Comparison of ENCODE assay signal across 29 cellular contexts in the genomic region with DNA sequence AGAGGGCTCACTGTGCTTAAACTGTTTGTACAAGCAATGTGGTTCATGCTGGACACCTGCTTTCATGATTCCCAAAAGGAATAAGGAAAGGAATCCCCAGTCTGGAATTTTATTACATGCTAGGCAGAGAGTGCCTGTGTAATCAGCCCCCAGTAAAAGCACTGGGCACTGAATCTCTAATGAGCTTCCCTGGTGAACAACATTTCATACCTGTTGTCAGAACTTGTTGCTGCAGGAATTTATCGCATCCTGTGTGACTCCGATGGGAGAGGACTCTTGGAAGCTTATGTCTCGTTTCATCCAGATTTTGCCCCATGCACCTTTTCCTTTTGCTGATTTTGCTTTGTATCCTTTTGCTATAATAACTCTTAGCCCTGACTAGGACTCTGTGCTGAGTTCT.
A peak's percentile ranks its signal among the peaks of the same experiment; 100 is the strongest.
DNase-seq lines count a peak whose midpoint lies in the region; ATAC-seq, FAIRE-seq and TF ChIP-seq lines count a peak whose summit lies in the region.
"Had no signal": no experiment of that assay in that cellular context is flagged by ENCODE, and none has a peak within 500 bp of the region (broad histone marks: within the 10 kb centered on the region; RNA-seq: fewer than 3 reads in every experiment).

No MANE protein-coding gene starts in this region.

- H3K27ac Mint-ChIP-seq in astrocyte (ENCODE audit: unreplicated experiment): no peak overlapping the region
- H3K27ac Mint-ChIP-seq: activated CD8-positive, alpha-beta memory T cell treated with anti-CD3 and anti-CD28 coated beads, Interleukin-2, amount 10 ng/mL, durations not matched to agents 7 days and 5 days; activated naive CD8-positive, alpha-beta T cell treated with anti-CD3 and anti-CD28 coated beads, Interleukin-2, amount 10 ng/mL, durations not matched to agents 7 days and 5 days; memory B cell; T-helper 1 cell treated with Interleukin-12 subunit alpha and Interleukin-12 subunit beta and Interleukin-4 antibody, amounts not matched to agents 30 μg/mL and 1 μg/mL, for 36 hours had no signal

- intact Hi-C loops in left ventricle myocardium superior (cut with micrococcal nuclease) (no loop called here), ascending aorta (cut with DNase I) (loop anchor here (5.0 kb wide), 1 partner anchor 97 kb away; no protein-coding TSS in a partner anchor)

- FAIRE-seq in A549 (lab: Jason Lieb, UNC) (no peak), astrocyte (lab: Jason Lieb, UNC) (no peak), keratinocyte (lab: Jason Lieb, UNC) (peak; percentile 98)
- FAIRE-seq: GM12878 had no signal

- no peaks in the 10 kb centered on the region for H3K27me3 ChIP-seq in astrocyte (ENCODE audit: insufficient read depth, low read length)
- H3K27me3 ChIP-seq in keratinocyte (ENCODE audit: control insufficient read depth, extremely low read depth, insufficient read depth, low read length): no peaks in the 10 kb centered on the region
- no peaks in the 10 kb centered on the region for H3K27me3 ChIP-seq in right atrium auricular region
- no peaks in the 10 kb centered on the region for H3K27me3 ChIP-seq in ascending aorta
- H3K27me3 ChIP-seq: gastroesophageal sphincter, hepatocyte, thyroid gland had no signal

- H3K27ac ChIP-seq in A549 (peak overlapping the region; percentile 70 to 82), HEK293 (ENCODE audit: extremely low read depth, low read depth, low read length) (no peak overlapping the region), astrocyte (ENCODE audit: low read depth, low read length) (peak overlapping the region; percentile 92), keratinocyte (ENCODE audit: control insufficient read depth, insufficient read depth, low read length) (peak overlapping the region; percentile 97), right atrium auricular region (no peak overlapping the region), ascending aorta (no peak overlapping the region)
- H3K27ac ChIP-seq: gastroesophageal sphincter, hepatocyte, parathyroid adenoma, SK-N-MC, thyroid gland had no signal

- no peaks in the 10 kb centered on the region for H3K9me1 ChIP-seq in keratinocyte (ENCODE audit: control insufficient read depth, extremely low read depth, insufficient read depth, low read length)

- H3K9me3 ChIP-seq in A549 (no peaks in the 10 kb centered on the region), HEK293 (ENCODE audit: control insufficient read depth, insufficient read depth, low read depth, low read length) (no peaks in the 10 kb centered on the region), astrocyte (ENCODE audit: insufficient read depth, low read depth, low read length) (no peaks in the 10 kb centered on the region), keratinocyte (ENCODE audit: control insufficient read depth, low read depth, low read length) (no peaks in the 10 kb centered on the region), right atrium auricular region (no peaks in the 10 kb centered on the region), ascending aorta (no peaks in the 10 kb centered on the region)
- H3K9me3 ChIP-seq: gastroesophageal sphincter, thyroid gland had no signal

- no peak for TF ChIP-seq EP300 in A549 (IDR thresholded peaks at IDR 0.05)

- no peak for TF ChIP-seq POLR2A in A549 (IDR thresholded peaks at IDR 0.05; ENCODE audit: low read length)

- WGBS in A549 (ENCODE audit: missing lambda C conversion rate): 80% methylated on average over 3 of the region's 3 CpGs

- TF ChIP-seq CTCF in A549 (IDR thresholded peaks at IDR 0.05) (no peak), HEK293 (tag by site-specific recombination; IDR thresholded peaks at IDR 0.05) (no peak), astrocyte (IDR thresholded peaks at IDR 0.05; ENCODE audit: insufficient read depth, low read depth, low read length) (no peak), keratinocyte (optimal IDR thresholded peaks at IDR 0.05 in 1 of 3, IDR thresholded peaks at IDR 0.05 in 1 of 3, conservative IDR thresholded peaks at IDR 0.05 in 1 of 3; ENCODE audit: extremely low read depth in 1 of 3, insufficient read depth in 2 of 3, low read length in 3 of 3) (no peak), right atrium auricular region (IDR thresholded peaks at IDR 0.05) (no peak), ascending aorta (IDR thresholded peaks at IDR 0.05) (no peak)

- no peaks in the 10 kb centered on the region for H3K27me3 Mint-ChIP-seq in astrocyte (ENCODE audit: low read depth, unreplicated experiment)
- H3K27me3 Mint-ChIP-seq: activated CD8-positive, alpha-beta memory T cell treated with anti-CD3 and anti-CD28 coated beads, Interleukin-2, amount 10 ng/mL, durations not matched to agents 7 days and 5 days had no signal

- no peak for DNase-seq in A549 (ENCODE audit: low read depth in 1 of 2, low spot score in 1 of 2)
- no peak for DNase-seq in astrocyte (ENCODE audit: low read depth)
- no peak for DNase-seq in keratinocyte (ENCODE audit: low read depth, low spot score)
- no peak for DNase-seq in right atrium auricular region (ENCODE audit: low spot score)
- no peak for DNase-seq in left ventricle myocardium superior
- DNase-seq in ascending aorta (ENCODE audit: low spot score in 2 of 2): no peak
- DNase-seq: activated CD4-positive, CD25-positive, alpha-beta regulatory T cell; activated CD8-positive, alpha-beta memory T cell treated with anti-CD3 and anti-CD28 coated beads, Interleukin-2, amount 10 ng/mL, durations not matched to agents 7 days and 5 days; activated gamma-delta T cell; activated naive CD8-positive, alpha-beta T cell treated with anti-CD3 and anti-CD28 coated beads, Interleukin-2, amount 10 ng/mL, durations not matched to agents 7 days and 5 days; activated T-cell treated with anti-CD3 and anti-CD28 coated beads, Interleukin-2, amount 50 U/mL, for 4 hours; DMS153; left colon; MV-4-11; NCI-H1436; NCI-H2081 treated with DMSO at 0.1 percent for 48 hours; NCI-H345; thyroid gland had no signal

- POLR2A ChIA-PET in A549 (lab: Yijun Ruan, JAX): no interaction called here
- POLR2A ChIA-PET in HEK293 (lab: Yijun Ruan, JAX): no interaction called here

- no peaks in the 10 kb centered on the region for H3K36me3 Mint-ChIP-seq in astrocyte (ENCODE audit: low read depth, unreplicated experiment)
- H3K36me3 Mint-ChIP-seq: activated CD8-positive, alpha-beta memory T cell treated with anti-CD3 and anti-CD28 coated beads, Interleukin-2, amount 10 ng/mL, durations not matched to agents 7 days and 5 days; activated naive CD8-positive, alpha-beta T cell treated with anti-CD3 and anti-CD28 coated beads, Interleukin-2, amount 10 ng/mL, durations not matched to agents 7 days and 5 days; memory B cell had no signal

- H3K9me3 Mint-ChIP-seq in astrocyte (ENCODE audit: unreplicated experiment): no peaks in the 10 kb centered on the region
- H3K9me3 Mint-ChIP-seq: activated naive CD8-positive, alpha-beta T cell treated with anti-CD3 and anti-CD28 coated beads, Interleukin-2, amount 10 ng/mL, durations not matched to agents 7 days and 5 days; activated T-cell treated with anti-CD3 and anti-CD28 coated beads, Interleukin-2, amount 50 U/mL, for 4 hours; central memory CD8-positive, alpha-beta T cell; neural crest cell had no signal

- H3K9ac ChIP-seq in astrocyte (ENCODE audit: low read length) (peak overlapping the region; percentile 62), keratinocyte (ENCODE audit: control insufficient read depth, extremely low read depth, insufficient read depth, low read length) (peak overlapping the region; percentile 75)
- H3K9ac ChIP-seq: parathyroid adenoma had no signal

- CTCF ChIA-PET in A549 (lab: Yijun Ruan, JAX): interaction anchor here (0.5 to 2.8 kb wide), 2 partner anchors 32 to 88 kb away, joined by 4 to 10 read pairs; no protein-coding TSS in a partner anchor
- CTCF ChIA-PET in HEK293 (lab: Yijun Ruan, JAX): interaction anchor here (0.6 kb wide), 1 partner anchor 154 kb away, joined by 3 read pairs; no protein-coding TSS in a partner anchor

- peaks cover 50% of the 10 kb centered on the region for H3K4me1 ChIP-seq in A549
- peaks cover 27% of the 10 kb centered on the region for H3K4me1 ChIP-seq in HEK293 (ENCODE audit: control insufficient read depth, insufficient read depth, low read length)
- H3K4me1 ChIP-seq in astrocyte (ENCODE audit: insufficient read depth, low read length): peaks cover 49% of the 10 kb centered on the region
- H3K4me1 ChIP-seq in keratinocyte (ENCODE audit: control insufficient read depth, extremely low read depth, insufficient read depth, low read length): peaks cover 64% of the 10 kb centered on the region
- H3K4me1 ChIP-seq in right atrium auricular region: no peaks in the 10 kb centered on the region
- H3K4me1 ChIP-seq in ascending aorta: peaks cover 0 to 8% of the 10 kb centered on the region in 2 donors
- H3K4me1 ChIP-seq: gastroesophageal sphincter, parathyroid adenoma, thyroid gland had no signal

- H3K4me3 Mint-ChIP-seq in astrocyte (ENCODE audit: unreplicated experiment): no peak overlapping the region
- H3K4me3 Mint-ChIP-seq: activated CD8-positive, alpha-beta memory T cell treated with anti-CD3 and anti-CD28 coated beads, Interleukin-2, amount 10 ng/mL, durations not matched to agents 7 days and 5 days; activated naive CD8-positive, alpha-beta T cell treated with anti-CD3 and anti-CD28 coated beads, Interleukin-2, amount 10 ng/mL, durations not matched to agents 7 days and 5 days; activated T-cell treated with anti-CD3 and anti-CD28 coated beads, Interleukin-2, amount 50 U/mL, for 4 hours; central memory CD8-positive, alpha-beta T cell; memory B cell; neural crest cell; T-helper 1 cell treated with Interleukin-12 subunit alpha and Interleukin-12 subunit beta and Interleukin-4 antibody, amounts not matched to agents 30 μg/mL and 1 μg/mL, for 36 hours had no signal

- H3K79me2 ChIP-seq in astrocyte (ENCODE audit: insufficient read depth, low read length) (no peaks in the 10 kb centered on the region), keratinocyte (ENCODE audit: control insufficient read depth, insufficient read depth, low read length) (no peaks in the 10 kb centered on the region)
- H3K79me2 ChIP-seq: hepatocyte, parathyroid adenoma had no signal

- no peak overlapping the region for H2AFZ ChIP-seq in astrocyte (ENCODE audit: low read depth, low read length)
- no peak overlapping the region for H2AFZ ChIP-seq in keratinocyte (ENCODE audit: control insufficient read depth, low read length)
- H2AFZ ChIP-seq: hepatocyte, parathyroid adenoma had no signal

- TF ChIP-seq RAD21 in A549 (conservative IDR thresholded peaks at IDR 0.05 in 1 of 2, IDR thresholded peaks at IDR 0.05 in 1 of 2): no peak

- H3K4me1 Mint-ChIP-seq in astrocyte (ENCODE audit: low read depth, unreplicated experiment): peaks cover 30% of the 10 kb centered on the region
- H3K4me1 Mint-ChIP-seq: activated CD8-positive, alpha-beta memory T cell treated with anti-CD3 and anti-CD28 coated beads, Interleukin-2, amount 10 ng/mL, durations not matched to agents 7 days and 5 days; activated naive CD8-positive, alpha-beta T cell treated with anti-CD3 and anti-CD28 coated beads, Interleukin-2, amount 10 ng/mL, durations not matched to agents 7 days and 5 days; central memory CD8-positive, alpha-beta T cell; memory B cell had no signal

- no peak overlapping the region for H3K4me3 ChIP-seq in A549
- no peak overlapping the region for H3K4me3 ChIP-seq in HEK293 (ENCODE audit: low read depth, low read length)
- no peak overlapping the region for H3K4me3 ChIP-seq in astrocyte (ENCODE audit: insufficient read depth, low read depth, low read length)
- peak overlapping the region in 2 of 3 experiments; percentile 18 to 43 for H3K4me3 ChIP-seq in keratinocyte (ENCODE audit: control insufficient read depth in 2 of 3, extremely low read depth in 1 of 3, insufficient read depth in 2 of 3, low read depth in 1 of 3, low read length in 3 of 3)
- H3K4me3 ChIP-seq in right atrium auricular region: no peak overlapping the region
- H3K4me3 ChIP-seq in ascending aorta: no peak overlapping the region
- H3K4me3 ChIP-seq: gastroesophageal sphincter, GM12878, hepatocyte, SK-N-MC, thyroid gland had no signal

- no peak for ATAC-seq in A549
- no peak for ATAC-seq in left ventricle myocardium superior
- ATAC-seq in HG02981 (IDR thresholded peaks at IDR 0.05; ENCODE audit: unreplicated experiment): no peak
- ATAC-seq: activated CD8-positive, alpha-beta memory T cell treated with anti-CD3 and anti-CD28 coated beads, Interleukin-2, amount 10 ng/mL, durations not matched to agents 7 days and 5 days; activated T-cell treated with anti-CD3 and anti-CD28 coated beads, Interleukin-2, amount 50 U/mL, for 4 hours; gastroesophageal sphincter; GM12878; left colon had no signal

- H4K20me1 ChIP-seq in astrocyte (ENCODE audit: insufficient read depth, low read length) (no peaks in the 10 kb centered on the region), keratinocyte (ENCODE audit: control insufficient read depth, extremely low read depth, insufficient read depth, low read length) (no peaks in the 10 kb centered on the region)

- dilution Hi-C loops in keratinocyte (cut with MboI; ENCODE audit: extremely low pct_ligation_motif_present, low sequenced_read_pairs): no loop called here

- H3K36me3 ChIP-seq in HEK293 (ENCODE audit: control insufficient read depth in 2 of 2, insufficient read depth in 1 of 2, low read length in 2 of 2) (no peaks in the 10 kb centered on the region), astrocyte (ENCODE audit: insufficient read depth, low read length) (no peaks in the 10 kb centered on the region), keratinocyte (ENCODE audit: control insufficient read depth in 2 of 2, extremely low read depth in 1 of 2, insufficient read depth in 2 of 2, low read length in 2 of 2) (no peaks in the 10 kb centered on the region), right atrium auricular region (no peaks in the 10 kb centered on the region), ascending aorta (no peaks in the 10 kb centered on the region)
- H3K36me3 ChIP-seq: gastroesophageal sphincter, thyroid gland had no signal

- peak overlapping the region; percentile 72 for H3K4me2 ChIP-seq in A549
- peak overlapping the region; percentile 49 for H3K4me2 ChIP-seq in astrocyte (ENCODE audit: low read length)
- H3K4me2 ChIP-seq in keratinocyte (ENCODE audit: control insufficient read depth, extremely low read depth, insufficient read depth, low read depth, low read length): peak overlapping the region; percentile 82
- H3K4me2 ChIP-seq: hepatocyte had no signal

Comparison
In these comparisons a context has a peak if more than half of its experiments do, and no peak if none do; other contexts are left out.
1. H3K27ac ChIP-seq: peak in A549 (2 of 2), astrocyte (single experiment) and keratinocyte (single experiment); none in HEK293 (single experiment), right atrium auricular region (0 of 2) and ascending aorta (0 of 2).
2. H3K4me3 ChIP-seq: peak in keratinocyte (2 of 3); none in A549 (single experiment), HEK293 (single experiment), astrocyte (single experiment), right atrium auricular region (0 of 2) and ascending aorta (0 of 2).
3. Peak in every context shown above with its lines, with median percentiles within 50 percentile points of each other: H3K4me2 ChIP-seq.